In genomic region chr2:98828793-98829371, GRCh38 we compare ENCODE assay signal across 11 cellular contexts.
DNase-seq lines count a peak whose midpoint lies in the region; ATAC-seq and TF ChIP-seq lines count a peak whose summit lies in the region.
"Had no signal": no experiment of that assay in that cellular context is flagged by ENCODE, and none has a peak within 500 bp of the region (broad histone marks: within the 10 kb centered on the region; RNA-seq: fewer than 3 reads in every experiment).

No MANE protein-coding gene starts in this region.

- no peaks in the 10 kb centered on the region for H3K27me3 ChIP-seq in BLaER1 treated with 17β-estradiol and CSF1 and Interleukin-3, amounts not matched to agents 10 nM and 100 nM
- no peaks in the 10 kb centered on the region for H3K27me3 ChIP-seq in CD8-positive, alpha-beta T cell (ENCODE audit: insufficient read depth, low read length)

- no peak overlapping the region for H3K4me3 Mint-ChIP-seq in CD8-positive, alpha-beta T cell
- no peak overlapping the region for H3K4me3 Mint-ChIP-seq in central memory CD8-positive, alpha-beta T cell

- POLR2A ChIA-PET in CD8-positive, alpha-beta T cell (lab: Charles Lee): interaction anchor here (1.0 to 2.1 kb wide), 3 partner anchors 51 to 98 kb away, joined by 3 to 10 read pairs (median 4); partner anchors contain the start of gene MGAT4A

- H3K4me1 ChIP-seq in BLaER1 treated with 17β-estradiol and CSF1 and Interleukin-3, amounts not matched to agents 10 nM and 100 nM: peaks cover 30 to 57% (median 44%) of the 10 kb centered on the region in 10 experiments
- peaks cover 31% of the 10 kb centered on the region for H3K4me1 ChIP-seq in CD8-positive, alpha-beta T cell (ENCODE audit: insufficient read depth, low read length)

- peak overlapping the region in 1 of 11 experiments; percentile 1; a peak in 1 of 22 replicates for H3K9ac ChIP-seq in BLaER1 treated with 17β-estradiol and CSF1 and Interleukin-3, amounts not matched to agents 10 nM and 100 nM

- H3K4me3 ChIP-seq in BLaER1 treated with 17β-estradiol and CSF1 and Interleukin-3, amounts not matched to agents 10 nM and 100 nM: no peak overlapping the region
- no peak overlapping the region for H3K4me3 ChIP-seq in CD8-positive, alpha-beta T cell (ENCODE audit: low read depth, low read length)

- peak; percentile 44 for ATAC-seq in CD8-positive, alpha-beta T cell
- ATAC-seq in central memory CD8-positive, alpha-beta T cell (replicated peaks; ENCODE audit: extremely low read depth, poor library complexity, severe bottlenecking): peak; percentile 48
- ATAC-seq in GM18505 (IDR thresholded peaks at IDR 0.05; ENCODE audit: unreplicated experiment): no peak
- ATAC-seq in HG03439 (IDR thresholded peaks at IDR 0.05; ENCODE audit: unreplicated experiment): no peak
- ATAC-seq: sciatic nerve had no signal

- intact Hi-C loops in CD8-positive, alpha-beta T cell (cut with DNase I, micrococcal nuclease): no loop called here

- peak overlapping the region in 1 of 11 experiments; percentile 31; a peak in 2 of 22 replicates for H3K27ac ChIP-seq in BLaER1 treated with 17β-estradiol and CSF1 and Interleukin-3, amounts not matched to agents 10 nM and 100 nM
- no peak overlapping the region for H3K27ac ChIP-seq in CD8-positive, alpha-beta T cell (ENCODE audit: low read depth, low read length)

- H3K9me3 ChIP-seq in BLaER1 treated with 17β-estradiol and CSF1 and Interleukin-3, amounts not matched to agents 10 nM and 100 nM (replicated peaks in 1 of 11): no peaks in the 10 kb centered on the region
- H3K9me3 ChIP-seq in CD8-positive, alpha-beta T cell (ENCODE audit: low read length): no peaks in the 10 kb centered on the region
- H3K9me3 ChIP-seq: Caco-2 had no signal

- peak in 1 of 7 experiments; percentile 38 for DNase-seq in CD8-positive, alpha-beta T cell
- peak; percentile 57 for DNase-seq in NCI-H2196 (lab: John Stamatoyannopoulos, UW; ENCODE audit: unreplicated experiment)
- no peak for DNase-seq in central memory CD8-positive, alpha-beta T cell (ENCODE audit: low spot score in 2 of 2)
- DNase-seq in mesenteric fat pad (ENCODE audit: low spot score): no peak
- DNase-seq: Caco-2, kidney glomerular epithelial cell, NCI-H1105 treated with DMSO at 0.1 percent for 48 hours had no signal

- no peak for TF ChIP-seq CTCF in CD8-positive, alpha-beta T cell (IDR thresholded peaks at IDR 0.05)

- H3K4me2 ChIP-seq in BLaER1 treated with 17β-estradiol and CSF1 and Interleukin-3, amounts not matched to agents 10 nM and 100 nM: peak overlapping the region; percentile 40 to 76 (median 60)

- H3K9me3 Mint-ChIP-seq in CD8-positive, alpha-beta T cell: no peaks in the 10 kb centered on the region
- no peaks in the 10 kb centered on the region for H3K9me3 Mint-ChIP-seq in central memory CD8-positive, alpha-beta T cell

- H4K20me1 ChIP-seq in BLaER1 treated with 17β-estradiol and CSF1 and Interleukin-3, amounts not matched to agents 10 nM and 100 nM: no peaks in the 10 kb centered on the region

- H3K36me3 Mint-ChIP-seq in CD8-positive, alpha-beta T cell: no peaks in the 10 kb centered on the region
- H3K36me3 Mint-ChIP-seq in central memory CD8-positive, alpha-beta T cell (ENCODE audit: insufficient read depth): peaks cover 2% of the 10 kb centered on the region

- CTCF ChIA-PET in CD8-positive, alpha-beta T cell (lab: Charles Lee): interaction anchor here (0.9 to 1.8 kb wide), 8 partner anchors 9 to 416 kb away, joined by 3 to 5 read pairs (median 4); no protein-coding TSS in a partner anchor

- H3K4me1 Mint-ChIP-seq in CD8-positive, alpha-beta T cell (ENCODE audit: low read depth): peaks cover 53% of the 10 kb centered on the region
- H3K4me1 Mint-ChIP-seq in central memory CD8-positive, alpha-beta T cell: peaks cover 63% of the 10 kb centered on the region

- no peaks in the 10 kb centered on the region for H3K27me3 Mint-ChIP-seq in CD8-positive, alpha-beta T cell (ENCODE audit: low read depth)
- H3K27me3 Mint-ChIP-seq in central memory CD8-positive, alpha-beta T cell: no peaks in the 10 kb centered on the region

- no peak for TF ChIP-seq POLR2A in GM18505 (IDR thresholded peaks at IDR 0.05; ENCODE audit: borderline replicate concordance, extremely low read depth, insufficient read depth, insufficient read length)

- peak overlapping the region; percentile 84 for H3K27ac Mint-ChIP-seq in CD8-positive, alpha-beta T cell
- peak overlapping the region; percentile 78 for H3K27ac Mint-ChIP-seq in central memory CD8-positive, alpha-beta T cell (ENCODE audit: low read depth)

- no peaks in the 10 kb centered on the region for H3K36me3 ChIP-seq in BLaER1 treated with 17β-estradiol and CSF1 and Interleukin-3, amounts not matched to agents 10 nM and 100 nM
- no peaks in the 10 kb centered on the region for H3K36me3 ChIP-seq in CD8-positive, alpha-beta T cell (ENCODE audit: insufficient read depth, low read length)

Comparison
In these comparisons a context has a peak if more than half of its experiments do, and no peak if none do; other contexts are left out.
1. ATAC-seq: peak in CD8-positive, alpha-beta T cell (single experiment) and central memory CD8-positive, alpha-beta T cell (single experiment); none in GM18505 (single experiment) and HG03439 (single experiment).